ENCODE assay signal across 26 cellular contexts in the genomic region with DNA sequence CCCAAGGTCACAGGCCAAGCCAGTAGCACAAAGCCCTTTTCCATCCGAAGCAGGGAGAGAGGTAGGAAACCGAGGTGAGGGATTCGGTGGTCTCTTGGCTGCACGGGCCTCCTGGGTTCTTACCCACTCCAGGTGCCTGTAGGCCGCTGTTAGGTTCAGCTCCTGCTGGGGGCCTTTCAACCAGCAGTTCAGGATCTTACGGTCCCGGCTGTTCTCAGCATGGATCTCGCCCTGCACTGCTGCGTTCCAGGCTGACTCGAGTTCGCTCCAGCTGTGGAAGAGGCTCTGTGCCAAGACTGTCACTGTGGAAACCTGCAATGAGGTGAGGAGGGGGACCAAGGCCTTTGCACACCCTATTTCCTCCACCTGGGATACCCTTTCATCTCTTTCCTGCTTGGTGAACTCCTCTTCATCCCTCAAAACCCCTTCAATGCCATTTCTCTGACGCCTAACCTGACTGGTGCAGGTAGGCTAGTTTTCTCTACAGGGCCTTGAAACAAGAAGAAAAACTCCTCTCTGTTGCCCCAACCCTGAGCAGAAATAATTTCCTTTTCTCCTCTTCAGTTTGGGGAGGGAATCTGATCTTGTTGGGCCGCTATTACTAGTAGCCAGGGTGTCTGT.
"Had no signal": no experiment of that assay in that cellular context is flagged by ENCODE, and none has a peak within 500 bp of the region (broad histone marks: within the 10 kb centered on the region; RNA-seq: fewer than 3 reads in every experiment).

No MANE protein-coding gene starts in this region.

- H3K9me3 ChIP-seq: left lung, lower lobe of right lung, neutrophil, ovary, right atrium auricular region, right lobe of liver, suprapubic skin, thoracic aorta, tibial artery, upper lobe of right lung had no signal

- H3K36me3 ChIP-seq: left lung, lower lobe of right lung, neural progenitor cell, ovary, right atrium auricular region, right lobe of liver, suprapubic skin, thoracic aorta, tibial artery, upper lobe of right lung had no signal

- H3K4me3 ChIP-seq: left lung, lower lobe of right lung, neural progenitor cell, ovary, right atrium auricular region, right lobe of liver, smooth muscle cell, suprapubic skin, thoracic aorta, tibial artery, upper lobe of right lung had no signal

- H2AFZ ChIP-seq: neural progenitor cell had no signal

- ATAC-seq: left colon; left lung; lower lobe of right lung; right lobe of liver; stimulated activated naive B cell treated with anti-CD40 and anti-IgM and Interleukin-4, amounts not matched to agents 10 μg/mL and 1 μg/mL and 100 μg/mL, for 72 hours; upper lobe of right lung had no signal

- FAIRE-seq: kidney, urothelium cell line had no signal

- H3K27ac ChIP-seq: left lung, lower lobe of right lung, neural progenitor cell, neutrophil, ovary, right atrium auricular region, right lobe of liver, suprapubic skin, thoracic aorta, tibial artery, upper lobe of right lung had no signal

- H3K4me1 ChIP-seq: left lung, lower lobe of right lung, right atrium auricular region, right lobe of liver, upper lobe of right lung had no signal

- H3K4me2 ChIP-seq: neural progenitor cell, smooth muscle cell had no signal

- H3K27me3 ChIP-seq: left lung, neural progenitor cell, neutrophil, ovary, right atrium auricular region, right lobe of liver, suprapubic skin, tibial artery, upper lobe of right lung had no signal

- H3K9ac ChIP-seq: neural progenitor cell had no signal

- DNase-seq: hippocampal formation; kidney; left colon; lower lobe of right lung; mammary epithelial cell; mesenchymal stem cell; naive B cell; occipital lobe; ovary; stimulated activated CD4-positive, alpha-beta T cell treated with anti-CD3 and anti-CD28 coated beads, Interleukin-12 subunit alpha, Interleukin-12 subunit beta, amount 100 ng/mL, for 4 hours; stimulated activated CD4-positive, alpha-beta T cell treated with anti-CD3 and anti-CD28 coated beads, Interleukin-15, amount 100 ng/mL, for 24 hours; stimulated activated CD4-positive, alpha-beta T cell treated with anti-CD3 and anti-CD28 coated beads, Interleukin-2, amount 100 ng/mL, for 24 hours; stimulated activated CD4-positive, alpha-beta T cell treated with anti-CD3 and anti-CD28 coated beads, Interleukin-4, amount 100 ng/mL, for 1 hour; stimulated activated naive B cell treated with anti-CD40 and anti-IgM and Interleukin-4, amounts not matched to agents 10 μg/mL and 1 μg/mL and 100 μg/mL, for 72 hours; tibial artery; trophoblast cell had no signal
